ENCODE assay signal across 8 cellular contexts in genomic region chr22:50236731-50237409, GRCh38. TPM values are rescaled to one million over a fixed set of nuclear protein-coding genes. Genes with fewer than 3 reads are reported as not detected.
DNase-seq lines count a peak whose midpoint lies in the region; ATAC-seq, FAIRE-seq and TF ChIP-seq lines count a peak whose summit lies in the region.

No MANE protein-coding gene starts in this region.

- no peak overlapping the region for H3K4me2 ChIP-seq in A549
- H3K4me2 ChIP-seq in OCI-LY3 (ENCODE audit: low read length) = no peak overlapping the region

- peak; percentile 25 to 36 for DNase-seq in A549 (ENCODE audit: low read depth in 1 of 2, low spot score in 1 of 2)
- peak; percentile 75 for DNase-seq in G401 (ENCODE audit: low spot score)
- peak; percentile 44 for DNase-seq in fibroblast of pulmonary artery (ENCODE audit: low read depth)
- DNase-seq in H54 (ENCODE audit: insufficient read length, low spot score) = no peak
- DNase-seq in AG20443 (ENCODE audit: low spot score) = no peak
- no peak for DNase-seq in dedifferentiated amniotic fluid mesenchymal stem cell (ENCODE audit: extremely low spot score)

- in situ Hi-C loops in G401 (cut with HindIII; ENCODE audit: low sequenced_read_pairs) = no loop called here

- no peak overlapping the region for H3K27ac ChIP-seq in A549
- no peak overlapping the region for H3K27ac ChIP-seq in OCI-LY3 (ENCODE audit: low read length)

- no peak overlapping the region for H2AFZ ChIP-seq in OCI-LY3 (ENCODE audit: low read depth, low read length)

- peaks cover 7% of the 10 kb centered on the region; the same call in 2 of the 3 replicates for H3K4me1 ChIP-seq in A549
- H3K4me1 ChIP-seq in OCI-LY3 (ENCODE audit: low read length) = no peaks in the 10 kb centered on the region

- TF ChIP-seq EP300 in A549 (IDR thresholded peaks at IDR 0.05) = no peak

- no peaks in the 10 kb centered on the region for H3K27me3 ChIP-seq in OCI-LY3 (ENCODE audit: low read depth, low read length)

- H3K4me3 ChIP-seq in A549 (no peak overlapping the region), OCI-LY3 (ENCODE audit: low read length) (no peak overlapping the region), fibroblast of pulmonary artery (replicated peaks; ENCODE audit: low read depth, low read length) (no peak overlapping the region)

- peaks cover 4% of the 10 kb centered on the region for H3K36me3 ChIP-seq in OCI-LY3 (replicated peaks; ENCODE audit: low read depth, low read length)

- H3K79me2 ChIP-seq in OCI-LY3 (ENCODE audit: low read length) = peaks cover 46% of the 10 kb centered on the region

- ATAC-seq in A549 (peak; percentile 69 to 70; a peak in 4 of 6 replicates), HG03469 (IDR thresholded peaks at IDR 0.05; ENCODE audit: unreplicated experiment) (no peak)

- TF ChIP-seq RAD21 in A549 (conservative IDR thresholded peaks at IDR 0.05 in 1 of 2, IDR thresholded peaks at IDR 0.05 in 1 of 2) = peak; percentile 24 to 27; a peak in 1 of 5 replicates

- CTCF ChIA-PET in A549 (lab: Yijun Ruan, JAX) = interaction anchor here (0.5 to 2.7 kb wide), 11 partner anchors 9 to 306 kb away, joined by 3 to 25 read pairs (median 4); partner anchors contain the start of gene HDAC10

- no peaks in the 10 kb centered on the region for H4K20me1 ChIP-seq in OCI-LY3 (ENCODE audit: insufficient read depth, low read length)

- POLR2A ChIA-PET in A549 (lab: Yijun Ruan, JAX) = no interaction called here

- H3K9me3 ChIP-seq in A549 (no peaks in the 10 kb centered on the region), OCI-LY3 (ENCODE audit: insufficient read depth, low read length) (no peaks in the 10 kb centered on the region)

- 59% methylated on average over 11 of the region's 11 CpGs for WGBS in A549 (ENCODE audit: missing lambda C conversion rate)

- no peak overlapping the region for H3K9ac ChIP-seq in OCI-LY3 (ENCODE audit: low read length)

- no peak for TF ChIP-seq POLR2A in A549 (IDR thresholded peaks at IDR 0.05; ENCODE audit: low read length)
- no peak for TF ChIP-seq POLR2A in H54 (IDR thresholded peaks at IDR 0.05; ENCODE audit: low read depth, low read length)

- TF ChIP-seq CTCF in A549 (IDR thresholded peaks at IDR 0.05) (peak; percentile 36; the same call in 2 of the 3 replicates), OCI-LY3 (IDR thresholded peaks at IDR 0.05; ENCODE audit: low read depth, low read length) (peak; percentile 39), fibroblast of pulmonary artery (IDR thresholded peaks at IDR 0.05; ENCODE audit: low read length, missing control alignments) (peak; percentile 46)

- no peak for FAIRE-seq in A549 (lab: Jason Lieb, UNC)
- no peak for FAIRE-seq in H54 (lab: Jason Lieb, UNC)

TF ChIP-seq in A549, 52 proteins besides CTCF, POLR2A, EP300 and RAD21:
- TF ChIP-seq RCOR1 (IDR thresholded peaks at IDR 0.05; ENCODE audit: low read depth, low read length) (no peak), TFCP2L1 (CRISPR knock-in tag; IDR thresholded peaks at IDR 0.05) (no peak), HOXB13 (CRISPR knock-in tag; IDR thresholded peaks at IDR 0.05; ENCODE audit: low read depth) (no peak), RARB (CRISPR knock-in tag; IDR thresholded peaks at IDR 0.05) (no peak), SREBF2 (IDR thresholded peaks at IDR 0.05) (no peak), PBX3 (IDR thresholded peaks at IDR 0.05) (no peak), MAFK (IDR thresholded peaks at IDR 0.05; ENCODE audit: partially characterized antibody) (peak; percentile 37)

RNA-seq across cellular contexts. Expression of gene TUBGCP6, which starts 8.0 kb away (rescaled TPM):
- polyA plus RNA-seq in A549 (2011; rRNA removed) (6.5 and 7.2 TPM in 2 replicates), A549 (2017; fragmentation: RNase III; extraction: RNeasy Plus Mini Kit Qiagen cat#74134 plus additional on column Dnase treatment) (13.3 to 14.3 TPM (median 14.2 TPM) in 3 replicates)
- polyA plus RNA-seq in A549 (2012; cell fraction: cytosol; rRNA removed) = 10.5 and 15.5 TPM in 2 replicates
- polyA plus RNA-seq in A549 (2012; cell fraction: nucleus; rRNA removed) = 122 and 169 TPM in 2 replicates
- 5.7 and 8.2 TPM in 2 replicates for polyA minus RNA-seq in A549 (2011; rRNA and poly(A)+ RNA removed)
- total RNA-seq in G401 (2014; rRNA removed; shearing (Covaris generic)) = 15.1 and 17.0 TPM in 2 replicates

RNA-seq across cellular contexts. Expression of gene HDAC10, which starts 14.2 kb away (rescaled TPM):
- polyA plus RNA-seq in A549 (2011; rRNA removed) (2.4 and 2.5 TPM in 2 replicates), A549 (2017; fragmentation: RNase III; extraction: RNeasy Plus Mini Kit Qiagen cat#74134 plus additional on column Dnase treatment) (10.1 to 14.0 TPM (median 12.0 TPM) in 3 replicates)
- 5.3 and 8.2 TPM in 2 replicates for polyA plus RNA-seq in A549 (2012; cell fraction: cytosol; rRNA removed)
- 67.3 and 101 TPM in 2 replicates for polyA plus RNA-seq in A549 (2012; cell fraction: nucleus; rRNA removed)
- 1.8 and 3.1 TPM in 2 replicates for polyA minus RNA-seq in A549 (2011; rRNA and poly(A)+ RNA removed)
- 6.1 and 28.5 TPM in 2 replicates for total RNA-seq in G401 (2014; rRNA removed; shearing (Covaris generic))

RNA-seq across cellular contexts. Expression of gene MAPK12, which starts 24.6 kb away (rescaled TPM):
- polyA plus RNA-seq in A549 (2011; rRNA removed) = 12.5 and 13.5 TPM in 2 replicates
- 29.7 and 32.2 TPM in 2 replicates for polyA plus RNA-seq in A549 (2012; cell fraction: cytosol; rRNA removed)
- polyA plus RNA-seq in A549 (2012; cell fraction: nucleus; rRNA removed) = 124 and 133 TPM in 2 replicates
- 24.1 to 26.0 TPM (median 25.8 TPM) in 3 replicates for polyA plus RNA-seq in A549 (2017; fragmentation: RNase III; extraction: RNeasy Plus Mini Kit Qiagen cat#74134 plus additional on column Dnase treatment)
- 13.0 and 15.1 TPM in 2 replicates for polyA minus RNA-seq in A549 (2011; rRNA and poly(A)+ RNA removed)
- 155 and 158 TPM in 2 replicates for total RNA-seq in G401 (2014; rRNA removed; shearing (Covaris generic))

RNA-seq across cellular contexts. Expression of gene MAPK11, which starts 33.3 kb away (rescaled TPM):
- polyA plus RNA-seq in A549 (2011; rRNA removed) (1.6 and 3.0 TPM in 2 replicates), A549 (2017; fragmentation: RNase III; extraction: RNeasy Plus Mini Kit Qiagen cat#74134 plus additional on column Dnase treatment) (5.5 to 7.4 TPM (median 5.7 TPM) in 3 replicates)
- 4.9 and 6.3 TPM in 2 replicates for polyA plus RNA-seq in A549 (2012; cell fraction: cytosol; rRNA removed)
- polyA plus RNA-seq in A549 (2012; cell fraction: nucleus; rRNA removed) = 23.4 and 25.4 TPM in 2 replicates
- polyA minus RNA-seq in A549 (2011; rRNA and poly(A)+ RNA removed) = 2.8 and 4.9 TPM in 2 replicates
- 21.3 and 21.5 TPM in 2 replicates for total RNA-seq in G401 (2014; rRNA removed; shearing (Covaris generic))

RNA-seq across cellular contexts. Expression of gene SELENOO, which starts 36.1 kb away (rescaled TPM):
- polyA plus RNA-seq in A549 (2011; rRNA removed) (7.8 and 8.1 TPM in 2 replicates), A549 (2017; fragmentation: RNase III; extraction: RNeasy Plus Mini Kit Qiagen cat#74134 plus additional on column Dnase treatment) (11.3 to 14.7 TPM (median 13.7 TPM) in 3 replicates)
- polyA plus RNA-seq in A549 (2012; cell fraction: cytosol; rRNA removed) = 25.8 and 31.2 TPM in 2 replicates
- 128 and 152 TPM in 2 replicates for polyA plus RNA-seq in A549 (2012; cell fraction: nucleus; rRNA removed)
- 4.0 and 7.8 TPM in 2 replicates for polyA minus RNA-seq in A549 (2011; rRNA and poly(A)+ RNA removed)
- total RNA-seq in G401 (2014; rRNA removed; shearing (Covaris generic)) = 25.5 and 40.7 TPM in 2 replicates

Comparison
In these comparisons a context has a peak if more than half of its experiments do, and no peak if none do; other contexts are left out.
1. DNase-seq: peak in A549 (2 of 2), G401 (single experiment) and fibroblast of pulmonary artery (single experiment); none in H54 (single experiment), AG20443 (single experiment) and dedifferentiated amniotic fluid mesenchymal stem cell (single experiment).
2. Peak in every context shown above with its lines, with median percentiles within 50 percentile points of each other: CTCF ChIP-seq.